In the genomic region with DNA sequence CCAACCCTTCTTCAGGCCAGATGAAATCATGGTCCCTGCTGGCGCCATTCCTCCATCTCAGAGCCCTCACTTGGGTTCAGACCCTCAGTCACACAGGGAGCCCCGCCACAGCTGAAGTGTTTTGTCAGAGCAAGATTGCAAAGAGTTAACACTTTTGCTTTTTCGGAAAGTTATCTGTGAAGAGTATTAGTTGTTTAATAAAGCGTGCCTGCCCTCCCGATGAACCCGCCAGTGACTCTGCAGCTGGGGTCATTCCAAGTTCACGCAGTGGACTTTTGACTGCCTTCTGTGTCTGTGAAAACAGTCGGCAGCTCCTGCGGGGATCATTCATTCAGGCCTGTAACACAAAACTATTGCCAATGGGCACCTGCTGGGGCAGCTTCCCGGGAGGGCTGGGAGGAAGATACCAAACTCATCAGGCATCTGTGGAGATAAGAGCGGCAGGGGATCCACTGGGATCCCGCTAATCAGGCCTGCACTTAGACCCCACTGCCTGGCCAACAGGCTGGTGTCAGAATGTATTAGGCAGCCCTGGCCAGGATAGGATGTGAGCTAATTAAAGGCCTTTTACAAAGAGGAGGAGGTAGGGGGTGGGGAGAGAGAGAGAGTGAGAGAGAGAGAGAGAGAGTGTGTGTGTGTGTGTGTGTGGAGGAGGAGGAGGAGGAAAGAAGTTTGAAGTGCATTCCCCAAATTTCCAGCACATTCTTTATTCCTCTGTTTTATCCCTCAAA, we compare ENCODE assay signal across 8 cellular contexts.
DNase-seq lines count a peak whose midpoint lies in the region; ATAC-seq and TF ChIP-seq lines count a peak whose summit lies in the region.

No MANE protein-coding gene starts in this region.

- peaks cover 49% of the 10 kb centered on the region for H3K4me1 Mint-ChIP-seq in central memory CD8-positive, alpha-beta T cell

- peak; percentile 84 for ATAC-seq in Right ventricle myocardium inferior
- no peak for ATAC-seq in central memory CD8-positive, alpha-beta T cell (replicated peaks; ENCODE audit: extremely low read depth, poor library complexity, severe bottlenecking)
- ATAC-seq in GM19395 (IDR thresholded peaks at IDR 0.05; ENCODE audit: unreplicated experiment): no peak

- TF ChIP-seq CTCF in vagina (IDR thresholded peaks at IDR 0.05): no peak

- H3K27ac Mint-ChIP-seq in central memory CD8-positive, alpha-beta T cell (ENCODE audit: low read depth): peak overlapping the region; percentile 96

- intact Hi-C loops in Right ventricle myocardium inferior (cut with DNase I): no loop called here
- intact Hi-C loops in cardiac septum (cut with DNase I): no loop called here
- intact Hi-C loops in vagina (cut with DNase I): no loop called here

- DNase-seq in Right ventricle myocardium inferior (ENCODE audit: missing footprints): no peak
- no peak for DNase-seq in cardiac septum (ENCODE audit: low spot score)
- no peak for DNase-seq in central memory CD8-positive, alpha-beta T cell (ENCODE audit: low spot score in 2 of 2)
- no peak for DNase-seq in vagina (ENCODE audit: extremely low spot score in 2 of 2)
- no peak for DNase-seq in GOT3 (lab: John Stamatoyannopoulos, UW)
- DNase-seq in ecto neural progenitor cell (ENCODE audit: low spot score): no peak

- 57 to 63% methylated on average over 9 to 12 of the region's 12 CpGs for WGBS in mesodermal cell (ENCODE audit: insufficient coverage in 2 of 2), 2 experiments

- H3K4me1 ChIP-seq in mesodermal cell (ENCODE audit: control insufficient read depth, insufficient read depth, low read length, poor library complexity, severe bottlenecking): peaks cover 31% of the 10 kb centered on the region
- peaks cover 59% of the 10 kb centered on the region for H3K4me1 ChIP-seq in vagina

- H3K36me3 Mint-ChIP-seq in central memory CD8-positive, alpha-beta T cell (ENCODE audit: insufficient read depth): peaks cover 22% of the 10 kb centered on the region

- peak overlapping the region; percentile 68 for H3K27ac ChIP-seq in mesodermal cell (ENCODE audit: low read depth, low read length, severe bottlenecking)
- peak overlapping the region; percentile 79 for H3K27ac ChIP-seq in vagina

- H3K36me3 ChIP-seq in mesodermal cell (ENCODE audit: control insufficient read depth, insufficient read depth, low read length): peaks cover 10% of the 10 kb centered on the region
- no peaks in the 10 kb centered on the region for H3K36me3 ChIP-seq in vagina

- no peaks in the 10 kb centered on the region for H3K9me3 ChIP-seq in mesodermal cell (ENCODE audit: control insufficient read depth, low read length)
- no peaks in the 10 kb centered on the region for H3K9me3 ChIP-seq in vagina

- H3K9me3 Mint-ChIP-seq in central memory CD8-positive, alpha-beta T cell: no peaks in the 10 kb centered on the region

- no peaks in the 10 kb centered on the region for H3K27me3 Mint-ChIP-seq in central memory CD8-positive, alpha-beta T cell

- TF ChIP-seq POLR2A in vagina (IDR thresholded peaks at IDR 0.05): no peak

- H3K27me3 ChIP-seq in vagina: no peaks in the 10 kb centered on the region

- H3K4me3 ChIP-seq in mesodermal cell (ENCODE audit: extremely low read depth, insufficient read depth, low read length, poor library complexity, severe bottlenecking): no peak overlapping the region
- no peak overlapping the region for H3K4me3 ChIP-seq in vagina

- H3K4me3 Mint-ChIP-seq in central memory CD8-positive, alpha-beta T cell: peak overlapping the region; percentile 65
